In the genomic region with DNA sequence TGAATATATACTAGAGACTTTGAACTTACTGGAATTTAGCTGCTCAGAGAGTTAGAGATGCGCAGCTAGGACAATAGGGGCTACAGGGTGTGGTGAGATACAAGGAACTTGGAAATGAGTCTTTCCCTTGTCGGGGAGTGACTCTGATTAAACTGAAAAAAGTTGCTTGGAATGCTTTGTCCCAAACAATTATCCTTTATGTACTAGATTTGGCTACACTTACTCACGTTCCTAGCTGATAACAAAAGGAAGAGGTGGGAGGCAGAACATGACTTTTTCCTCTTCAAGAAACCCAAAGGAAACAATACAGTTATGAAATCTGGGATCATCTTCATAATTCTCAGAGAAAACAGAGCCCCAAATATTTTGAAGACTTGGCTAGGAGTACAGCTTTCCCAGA, we compare ENCODE assay signal across 22 cellular contexts. TPM values are rescaled to one million over a fixed set of nuclear protein-coding genes. Genes with fewer than 3 reads are reported as not detected.
A peak's percentile ranks its signal among the peaks of the same experiment; 100 is the strongest.
DNase-seq lines count a peak whose midpoint lies in the region; ATAC-seq, FAIRE-seq and TF ChIP-seq lines count a peak whose summit lies in the region.
"Had no signal": no experiment of that assay in that cellular context is flagged by ENCODE, and none has a peak within 500 bp of the region (broad histone marks: within the 10 kb centered on the region; RNA-seq: fewer than 3 reads in every experiment).

No MANE protein-coding gene starts in this region.

- no peak overlapping the region for H3K9ac ChIP-seq in K562 (ENCODE audit: insufficient read depth in 1 of 2, low read depth in 2 of 2, low read length in 2 of 2)
- H3K9ac ChIP-seq in neuronal stem cell (ENCODE audit: low read depth, low read length, poor library complexity), result no peak overlapping the region

- no peak for TF ChIP-seq POLR2A in K562 (conservative IDR thresholded peaks at IDR 0.05)

- H2BK120ac ChIP-seq in neuronal stem cell (ENCODE audit: low read depth, low read length), result no peak overlapping the region

- H3K23ac ChIP-seq in neuronal stem cell (ENCODE audit: low read depth, low read length, poor library complexity), result no peak overlapping the region

- CTCF ChIA-PET in K562 (lab: Yijun Ruan, JAX; ENCODE audit: low intra/inter-chr PET ratio), result no interaction called here

- POLR2A ChIA-PET in K562 (lab: Yijun Ruan, JAX), result no interaction called here

- no peak overlapping the region for H4K8ac ChIP-seq in neuronal stem cell (ENCODE audit: low read depth, low read length)

- H4K91ac ChIP-seq in neuronal stem cell (ENCODE audit: low read depth, low read length, poor library complexity), result no peak overlapping the region

- no peak for TF ChIP-seq EP300 in K562 (IDR thresholded peaks at IDR 0.05; ENCODE audit: low read length)

- in situ Hi-C loops in K562 (cut with MboI), result no loop called here

- H3K4ac ChIP-seq in neuronal stem cell (ENCODE audit: low read length), result no peak overlapping the region

- no peak overlapping the region for H2BK12ac ChIP-seq in neuronal stem cell (ENCODE audit: low read length)

- no peak for ATAC-seq in K562
- ATAC-seq in HG02763 (IDR thresholded peaks at IDR 0.05; ENCODE audit: unreplicated experiment), result no peak

- intact Hi-C loops in K562 (cut with micrococcal nuclease), result no loop called here

- H3K4me1 ChIP-seq in K562 (replicated peaks in 1 of 2; ENCODE audit: control insufficient read depth in 2 of 2, insufficient read depth in 2 of 2, low read length in 2 of 2) (peaks cover 0 to 7% of the 10 kb centered on the region in 2 experiments; a peak in 3 of 5 replicates), hepatocyte (ENCODE audit: insufficient read depth) (peaks cover 18% of the 10 kb centered on the region), neuronal stem cell (ENCODE audit: control insufficient read depth in 2 of 2, insufficient read depth in 1 of 2, low read depth in 1 of 2, low read length in 2 of 2) (peaks cover 3 to 5% of the 10 kb centered on the region in 2 donors)
- H3K4me1 ChIP-seq: BE2C had no signal

- whole genome bisulfite sequencing in K562 (ENCODE audit: insufficient coverage, low coverage, missing lambda C conversion rate), result 21% methylated on average over 3 of the region's 3 CpGs
- WGBS in hepatocyte (ENCODE audit: low lambda C conversion rate, missing lambda C conversion rate), result 49% methylated on average over 3 of the region's 3 CpGs
- WGBS in neuronal stem cell (ENCODE audit: extremely low coverage in 2 of 2, insufficient read length in 2 of 2, insufficient replicate concordance in 1 of 2), 2 donors, result no CpG with 5 or more reads among the region's 3 CpGs

- H3K36me3 ChIP-seq in K562 (ENCODE audit: control insufficient read depth, insufficient read depth, low read length) (no peaks in the 10 kb centered on the region), hepatocyte (replicated peaks; ENCODE audit: insufficient read depth, low read depth) (no peaks in the 10 kb centered on the region), neuronal stem cell (replicated peaks in 1 of 2; ENCODE audit: control insufficient read depth in 2 of 2, insufficient read depth in 2 of 2, low read length in 2 of 2) (no peaks in the 10 kb centered on the region)
- H3K36me3 ChIP-seq: BE2C had no signal

- no peak overlapping the region for H2BK15ac ChIP-seq in neuronal stem cell (ENCODE audit: low read length)

- H3K18ac ChIP-seq in neuronal stem cell (ENCODE audit: low read length), result no peak overlapping the region

- BruUV-seq in K562 (replicated peaks; lab: Mats Ljungman, UMichigan), result no TSS peak

- no peaks in the 10 kb centered on the region for H3K79me1 ChIP-seq in neuronal stem cell (ENCODE audit: low read depth, low read length)

- TF ChIP-seq CTCF in K562 (IDR thresholded peaks at IDR 0.05 in 2 of 3, conservative IDR thresholded peaks at IDR 0.05 in 1 of 3; ENCODE audit: insufficient read depth in 2 of 3, low read depth in 1 of 3, low read length in 3 of 3), result no peak
- no peak for TF ChIP-seq CTCF in hepatocyte (IDR thresholded peaks at IDR 0.05; ENCODE audit: poor library complexity)

- H3K14ac ChIP-seq in neuronal stem cell (ENCODE audit: low read length), result no peak overlapping the region

- H3K9me2 ChIP-seq in hepatocyte (replicated peaks; ENCODE audit: insufficient read depth), result no peaks in the 10 kb centered on the region

- H4K20me1 ChIP-seq in K562 (replicated peaks; ENCODE audit: control insufficient read depth, insufficient read depth, low read length) (no peaks in the 10 kb centered on the region), hepatocyte (ENCODE audit: insufficient read depth, poor library complexity, severe bottlenecking) (no peaks in the 10 kb centered on the region)

- H3K4me3 ChIP-seq in K562, result no peak overlapping the region
- no peak overlapping the region for H3K4me3 ChIP-seq in hepatocyte
- no peak overlapping the region for H3K4me3 ChIP-seq in neuronal stem cell (ENCODE audit: low read length in 2 of 2)

- H3K9me1 ChIP-seq in K562 (ENCODE audit: control insufficient read depth, insufficient read depth, low read length), result no peaks in the 10 kb centered on the region

- no peak overlapping the region for H2BK5ac ChIP-seq in neuronal stem cell (ENCODE audit: low read length)

- H2AFZ ChIP-seq in K562 (ENCODE audit: low read depth, low read length) (peak overlapping the region; percentile 9; the same call in 1 of the 2 replicates), hepatocyte (no peak overlapping the region), neuronal stem cell (ENCODE audit: low read length) (no peak overlapping the region)

- H3K27ac ChIP-seq in K562 (ENCODE audit: extremely low read depth, low read depth, low read length), result no peak overlapping the region
- peak overlapping the region; percentile 85 for H3K27ac ChIP-seq in hepatocyte
- H3K27ac ChIP-seq in neuronal stem cell (replicated peaks; ENCODE audit: low read length), result no peak overlapping the region
- H3K27ac ChIP-seq: HL-60 had no signal

- peak; percentile 47 for DNase-seq in HT1080 (ENCODE audit: low read depth)
- DNase-seq in K562 (ENCODE audit: extremely low read depth in 1 of 4, low spot score in 3 of 4), result no peak
- no peak for DNase-seq in hepatocyte (ENCODE audit: low spot score)
- DNase-seq in neuronal stem cell (ENCODE audit: low spot score), result no peak
- DNase-seq in NCI-H1417 (lab: John Stamatoyannopoulos, UW), result no peak
- DNase-seq: ACHN; BE2C; C1 segment of cervical spinal cord; CD4-positive, CD25-positive, alpha-beta regulatory T cell; CD8-positive, alpha-beta memory T cell; COR-L47; DMS 273 treated with DMSO at 0.1 percent for 48 hours; H9 had no signal

- no peak overlapping the region for H2AK5ac ChIP-seq in neuronal stem cell (ENCODE audit: low read depth, low read length)

- no peaks in the 10 kb centered on the region for H3K9me3 ChIP-seq in K562 (replicated peaks; ENCODE audit: control insufficient read depth, insufficient read depth, low read depth, low read length)
- H3K9me3 ChIP-seq in hepatocyte (ENCODE audit: low read depth), result no peaks in the 10 kb centered on the region
- H3K9me3 ChIP-seq in neuronal stem cell (replicated peaks in 1 of 2; ENCODE audit: control insufficient read depth in 2 of 2, insufficient read depth in 1 of 2, low read depth in 1 of 2, low read length in 2 of 2), result no peaks in the 10 kb centered on the region
- H3K9me3 ChIP-seq: BE2C had no signal

- H3K27me3 ChIP-seq in K562 (ENCODE audit: control insufficient read depth in 2 of 2, insufficient read depth in 2 of 2, low read length in 2 of 2) (peaks cover 5% of the 10 kb centered on the region in 2 experiments; a peak in 2 of 5 replicates), hepatocyte (no peaks in the 10 kb centered on the region), neuronal stem cell (ENCODE audit: control insufficient read depth in 3 of 3, insufficient read depth in 3 of 3, low read depth in 1 of 3, low read length in 3 of 3) (peaks cover 0 to 11% (median 0%) of the 10 kb centered on the region in 3 experiments)
- H3K27me3 ChIP-seq: BE2C had no signal

- FAIRE-seq in K562 (lab: Jason Lieb, UNC), result no peak
- FAIRE-seq: A204.1, G401.6, GM12891, GM19239, H1, HTR-8/SVneo had no signal

- no peaks in the 10 kb centered on the region for H3K79me2 ChIP-seq in K562 (ENCODE audit: control insufficient read depth, insufficient read depth, low read length)
- H3K79me2 ChIP-seq in hepatocyte, result no peaks in the 10 kb centered on the region

- no peak overlapping the region for H3K4me2 ChIP-seq in K562 (ENCODE audit: insufficient read depth, low read length)
- no peak overlapping the region for H3K4me2 ChIP-seq in hepatocyte
- no peak overlapping the region for H3K4me2 ChIP-seq in neuronal stem cell (ENCODE audit: insufficient read depth, low read length, poor library complexity, severe bottlenecking)

- TF ChIP-seq RAD21 in K562 (CRISPR knock-in tag; conservative IDR thresholded peaks at IDR 0.05 in 1 of 2, IDR thresholded peaks at IDR 0.05 in 1 of 2), result no peak

RNA-seq across cellular contexts. Expression of gene CGN, which starts 6.9 kb away (rescaled TPM):
- 1.6 and 2.4 TPM in 2 replicates for total RNA-seq in HT1080 (2014; rRNA removed; shearing (Covaris generic))
- polyA plus RNA-seq in HT1080 (2015; cell fraction: cytosol; rRNA removed), result 0.10 TPM in 2 replicates
- 3.9 TPM in 2 replicates for polyA plus RNA-seq in HT1080 (2015; cell fraction: nucleus; rRNA removed)
- 0.30 and 0.32 TPM in 2 replicates for total RNA-seq in K562 (2011; cell fraction: chromatin; rRNA removed; ENCODE audit: low replicate concordance)
- under 0.01 and 0.39 TPM in 2 replicates for total RNA-seq in K562 (2011; cell fraction: nucleolus; rRNA removed)
- total RNA-seq in K562 (2011; cell fraction: nucleoplasm; rRNA removed), result 0.31 and 0.59 TPM in 2 replicates
- total RNA-seq in K562 (2014; rRNA removed) (1.4 TPM in 1 of 2 replicates, not detected in the other), K562 (2014; rRNA removed; fragmentation: Illumina TruSeq; extraction: Trizol) (0.04 and 0.06 TPM in 2 replicates), K562 (2015; rRNA removed; fragmentation: Illumina TruSeq; extraction: Trizol) (0.07 TPM in 1 of 2 replicates, not detected in the other), K562 (2021) (0.27 and 0.34 TPM in 2 replicates), hepatocyte (58.2 and 66.4 TPM in 2 replicates)
- polyA plus RNA-seq in K562 (2011; rRNA removed) (0.14 and 0.16 TPM in 2 replicates), K562 (2014; fragmentation: Illumina TruSeq; extraction: Trizol) (0.03 and 0.19 TPM in 2 replicates), K562 (2014; fragmentation: Nextera tagmentation; extraction: Ambion mirVana) (under 1 TPM in 1 of 2 experiments, not detected in 1; 0.18 TPM), K562 (2014; rRNA removed) (0.09 TPM in 1 of 2 replicates, not detected in the other), hepatocyte (46.3 and 54.5 TPM in 2 replicates)
- 0.03 and 0.13 TPM in 2 replicates for polyA plus RNA-seq in K562 (2011; cell fraction: cytosol; rRNA removed)
- polyA plus RNA-seq in K562 (2011; cell fraction: nucleus; rRNA removed), result 0.40 and 0.88 TPM in 2 replicates
- 0.04 and 0.09 TPM in 2 replicates for polyA plus RNA-seq in K562 (2012)
- 0.04 TPM in 1 of 2 replicates, not detected in the other for polyA minus RNA-seq in K562 (2011; rRNA and poly(A)+ RNA removed)
- polyA minus RNA-seq in K562 (2011; cell fraction: cytosol; rRNA and poly(A)+ RNA removed), result 0.27 TPM in 1 of 2 replicates, not detected in the other
- polyA minus RNA-seq in K562 (2011; cell fraction: nucleus; rRNA and poly(A)+ RNA removed), result 0.11 and 0.13 TPM in 2 replicates
- 5.6 TPM for polyA plus RNA-seq in neuronal stem cell (2013, experiment 1 of 2)
- polyA plus RNA-seq in neuronal stem cell (2013, experiment 2 of 2), result 5.6 TPM
- polyA plus RNA-seq: IgD-negative memory B cell had no signal

RNA-seq across cellular contexts. Expression of gene TUFT1, which starts 35.9 kb away (rescaled TPM):
- 7.2 and 9.3 TPM in 2 replicates for total RNA-seq in HT1080 (2014; rRNA removed; shearing (Covaris generic))
- polyA plus RNA-seq in HT1080 (2015; cell fraction: cytosol; rRNA removed), result 13.7 and 13.8 TPM in 2 replicates
- polyA plus RNA-seq in HT1080 (2015; cell fraction: nucleus; rRNA removed), result 17.0 and 18.5 TPM in 2 replicates
- total RNA-seq in K562 (2011; cell fraction: chromatin; rRNA removed; ENCODE audit: low replicate concordance), result 3.5 and 4.6 TPM in 2 replicates
- 1.7 and 2.0 TPM in 2 replicates for total RNA-seq in K562 (2011; cell fraction: nucleolus; rRNA removed)
- total RNA-seq in K562 (2011; cell fraction: nucleoplasm; rRNA removed), result 3.4 and 5.6 TPM in 2 replicates
- total RNA-seq in K562 (2014; rRNA removed) (1.4 and 1.6 TPM in 2 replicates), K562 (2014; rRNA removed; fragmentation: Illumina TruSeq; extraction: Trizol) (1.2 and 1.6 TPM in 2 replicates), K562 (2015; rRNA removed; fragmentation: Illumina TruSeq; extraction: Trizol) (0.54 and 0.68 TPM in 2 replicates), K562 (2021) (1.4 and 2.0 TPM in 2 replicates), hepatocyte (18.3 and 29.8 TPM in 2 replicates)
- polyA plus RNA-seq in K562 (2011; rRNA removed) (1.5 and 2.4 TPM in 2 replicates), K562 (2014; fragmentation: Illumina TruSeq; extraction: Trizol) (1.9 and 2.2 TPM in 2 replicates), K562 (2014; fragmentation: Nextera tagmentation; extraction: Ambion mirVana) (1 to 10 TPM; 1.7 to 2.0 TPM), K562 (2014; rRNA removed) (1.7 TPM in 2 replicates), hepatocyte (29.2 and 30.1 TPM in 2 replicates)
- 1.1 and 2.3 TPM in 2 replicates for polyA plus RNA-seq in K562 (2011; cell fraction: cytosol; rRNA removed)
- polyA plus RNA-seq in K562 (2011; cell fraction: nucleus; rRNA removed), result 1.2 and 1.7 TPM in 2 replicates
- 1.4 and 2.7 TPM in 2 replicates for polyA plus RNA-seq in K562 (2012)
- polyA minus RNA-seq in K562 (2011; rRNA and poly(A)+ RNA removed), result 2.3 and 2.7 TPM in 2 replicates
- polyA minus RNA-seq in K562 (2011; cell fraction: cytosol; rRNA and poly(A)+ RNA removed), result 1.0 and 1.8 TPM in 2 replicates
- polyA minus RNA-seq in K562 (2011; cell fraction: nucleus; rRNA and poly(A)+ RNA removed), result 0.40 and 1.1 TPM in 2 replicates
- 8.1 TPM for polyA plus RNA-seq in neuronal stem cell (2013, experiment 1 of 2)
- polyA plus RNA-seq in neuronal stem cell (2013, experiment 2 of 2), result 8.3 TPM

RNA-seq across cellular contexts. Expression of gene POGZ, which starts 45.0 kb away (rescaled TPM):
- total RNA-seq in HT1080 (2014; rRNA removed; shearing (Covaris generic)), result 13.0 and 27.6 TPM in 2 replicates
- polyA plus RNA-seq in HT1080 (2015; cell fraction: cytosol; rRNA removed), result 16.6 and 17.9 TPM in 2 replicates
- 80.1 and 88.9 TPM in 2 replicates for polyA plus RNA-seq in HT1080 (2015; cell fraction: nucleus; rRNA removed)
- total RNA-seq in K562 (2011; cell fraction: chromatin; rRNA removed; ENCODE audit: low replicate concordance), result 127 and 201 TPM in 2 replicates
- total RNA-seq in K562 (2011; cell fraction: nucleolus; rRNA removed), result 62.0 and 71.8 TPM in 2 replicates
- total RNA-seq in K562 (2011; cell fraction: nucleoplasm; rRNA removed), result 97.2 and 112 TPM in 2 replicates
- total RNA-seq in K562 (2014; rRNA removed), result 16.4 and 25.1 TPM in 2 replicates
- 17.6 and 22.0 TPM in 2 replicates for total RNA-seq in K562 (2014; rRNA removed; fragmentation: Illumina TruSeq; extraction: Trizol)
- 21.6 and 23.6 TPM in 2 replicates for total RNA-seq in K562 (2015; rRNA removed; fragmentation: Illumina TruSeq; extraction: Trizol)
- 38.2 and 40.6 TPM in 2 replicates for total RNA-seq in K562 (2021)
- 26.8 and 44.3 TPM in 2 replicates for polyA plus RNA-seq in K562 (2011; rRNA removed)
- 16.8 and 22.3 TPM in 2 replicates for polyA plus RNA-seq in K562 (2011; cell fraction: cytosol; rRNA removed)
- polyA plus RNA-seq in K562 (2011; cell fraction: nucleus; rRNA removed), result 94.4 and 103 TPM in 2 replicates
- 20.5 and 23.7 TPM in 2 replicates for polyA plus RNA-seq in K562 (2012)
- 26.5 and 36.4 TPM in 2 replicates for polyA plus RNA-seq in K562 (2014; fragmentation: Illumina TruSeq; extraction: Trizol)
- polyA plus RNA-seq in K562 (2014; fragmentation: Nextera tagmentation; extraction: Ambion mirVana), result 10 to 100 TPM in 1 of 2 experiments, 1 to 10 TPM in 1; 9.4 to 13.7 TPM
- 20.8 and 21.5 TPM in 2 replicates for polyA plus RNA-seq in K562 (2014; rRNA removed)
- 50.1 and 70.2 TPM in 2 replicates for polyA minus RNA-seq in K562 (2011; rRNA and poly(A)+ RNA removed)
- 29.9 and 31.9 TPM in 2 replicates for polyA minus RNA-seq in K562 (2011; cell fraction: cytosol; rRNA and poly(A)+ RNA removed)
- polyA minus RNA-seq in K562 (2011; cell fraction: nucleus; rRNA and poly(A)+ RNA removed), result 32.2 and 47.7 TPM in 2 replicates
- 36.3 and 37.0 TPM in 2 replicates for total RNA-seq in hepatocyte
- 12.9 and 16.2 TPM in 2 replicates for polyA plus RNA-seq in hepatocyte
- polyA plus RNA-seq in neuronal stem cell (2013, experiment 1 of 2), result 60.9 TPM
- 63.8 TPM for polyA plus RNA-seq in neuronal stem cell (2013, experiment 2 of 2)

Comparison
In these comparisons a context has a peak if more than half of its experiments do, and no peak if none do; other contexts are left out.
1. RNA of gene CGN, which starts 6.9 kb away (total RNA-seq): 58.2 to 66.4 TPM in hepatocyte; 1.6 to 2.4 TPM in HT1080 and under 0.01 to 1.4 TPM in K562; every median in the first group is over 10 times any median in the second.